ENCODE assay signal across 32 cellular contexts in genomic region chr11:107711861-107712260, GRCh38. TPM values are rescaled to one million over a fixed set of nuclear protein-coding genes. Genes with fewer than 3 reads are reported as not detected.
A peak's percentile ranks its signal among the peaks of the same experiment; 100 is the strongest.
DNase-seq lines count a peak whose midpoint lies in the region; ATAC-seq, FAIRE-seq and TF ChIP-seq lines count a peak whose summit lies in the region.
"Had no signal": no experiment of that assay in that cellular context is flagged by ENCODE, and none has a peak within 500 bp of the region (broad histone marks: within the 10 kb centered on the region; RNA-seq: fewer than 3 reads in every experiment).

SLN (minus strand) TSS chr11:107712056.

- no peaks in the 10 kb centered on the region for H3K9me3 Mint-ChIP-seq in activated CD4-positive, alpha-beta memory T cell treated with anti-CD3 and anti-CD28 coated beads for 36 hours
- H3K9me3 Mint-ChIP-seq: activated naive CD4-positive, alpha-beta T cell treated with anti-CD3 and anti-CD28 coated beads, Interleukin-2, amount 50 U/mL, for 24 hours; activated T-helper 17 cell treated with anti-CD3 and anti-CD28 coated beads, Interleukin-2, amount 50 U/mL, for 72 hours had no signal

- peak in 1 of 2 experiments; percentile 69; a peak in 3 of 6 replicates for ATAC-seq in A549
- ATAC-seq: activated T-helper 17 cell treated with anti-CD3 and anti-CD28 coated beads, Interleukin-2, amount 50 U/mL, for 72 hours had no signal

- H3K4me2 ChIP-seq in A549, result peak within 1 kb of the TSS; percentile 41; the same call in 2 of the 3 replicates
- no peak within 1 kb of the TSS for H3K4me2 ChIP-seq in Karpas-422 (ENCODE audit: low read depth, low read length, poor library complexity, severe bottlenecking)
- H3K4me2 ChIP-seq: BLaER1, KMS-11 had no signal

- TF ChIP-seq RAD21 in A549 (conservative IDR thresholded peaks at IDR 0.05 in 1 of 2, IDR thresholded peaks at IDR 0.05 in 1 of 2), result no peak

- TF ChIP-seq EP300 in A549 (IDR thresholded peaks at IDR 0.05), result no peak

- 0 out of 2 replicates have a peak, but pooled peaks cover 2% of the 10 kb centered on the region for H3K27me3 ChIP-seq in Karpas-422 (ENCODE audit: low read length)
- no peaks in the 10 kb centered on the region for H3K27me3 ChIP-seq in right atrium auricular region
- H3K27me3 ChIP-seq: BLaER1, colonic mucosa, suprapubic skin, vagina had no signal

- intact Hi-C loops in activated CD4-positive, alpha-beta memory T cell treated with anti-CD3 and anti-CD28 coated beads for 36 hours (cut with micrococcal nuclease), result no loop called here

- H3K36me3 ChIP-seq in Karpas-422 (ENCODE audit: insufficient read depth, low read length), result no peaks in the 10 kb centered on the region
- H3K36me3 ChIP-seq in right atrium auricular region, result no peaks in the 10 kb centered on the region
- H3K36me3 ChIP-seq: BLaER1, colonic mucosa, prostate gland, suprapubic skin, vagina had no signal

- CTCF ChIA-PET in A549 (lab: Yijun Ruan, JAX), result interaction anchor here (1.1 to 1.2 kb wide), 2 partner anchors 41 to 60 kb away, joined by 3 read pairs; no protein-coding TSS in a partner anchor
- CTCF ChIA-PET in activated CD4-positive, alpha-beta memory T cell treated with anti-CD3 and anti-CD28 coated beads for 36 hours (lab: Charles Lee), result no interaction called here

- H4K20me1 ChIP-seq in Karpas-422 (ENCODE audit: insufficient read depth, low read depth, low read length), result no peaks in the 10 kb centered on the region
- H4K20me1 ChIP-seq: BLaER1 had no signal

- H3K79me2 ChIP-seq in Karpas-422 (ENCODE audit: low read length), result no peaks in the 10 kb centered on the region

- POLR2A ChIA-PET in A549 (lab: Yijun Ruan, JAX), result no interaction called here
- POLR2A ChIA-PET in activated CD4-positive, alpha-beta memory T cell treated with anti-CD3 and anti-CD28 coated beads for 36 hours (lab: Charles Lee), result no interaction called here

- no peak within 1 kb of the TSS for H3K27ac ChIP-seq in A549
- H3K27ac ChIP-seq in Karpas-422 (ENCODE audit: low read length), result no peak within 1 kb of the TSS
- peak within 1 kb of the TSS; percentile 38 to 79 for H3K27ac ChIP-seq in right atrium auricular region
- H3K27ac ChIP-seq: BLaER1, colonic mucosa, KMS-11, prostate gland, suprapubic skin, vagina had no signal

- no peak within 1 kb of the TSS for H3K4me3 ChIP-seq in A549
- H3K4me3 ChIP-seq in Karpas-422 (ENCODE audit: low read length), result no peak within 1 kb of the TSS
- H3K4me3 ChIP-seq in right atrium auricular region, result peak within 1 kb of the TSS; percentile 36 to 44
- H3K4me3 ChIP-seq: BLaER1, colonic mucosa, prostate gland, smooth muscle cell, suprapubic skin, vagina had no signal

- no peaks in the 10 kb centered on the region for H3K36me3 Mint-ChIP-seq in activated CD4-positive, alpha-beta memory T cell treated with anti-CD3 and anti-CD28 coated beads for 36 hours
- H3K36me3 Mint-ChIP-seq: activated naive CD4-positive, alpha-beta T cell treated with anti-CD3 and anti-CD28 coated beads, Interleukin-2, amount 50 U/mL, for 24 hours; naive B cell had no signal

- no peak within 1 kb of the TSS for H3K9ac ChIP-seq in Karpas-422 (ENCODE audit: low read length)
- H3K9ac ChIP-seq: BLaER1, KMS-11 had no signal

- H3K4me3 Mint-ChIP-seq in activated CD4-positive, alpha-beta memory T cell treated with anti-CD3 and anti-CD28 coated beads for 36 hours, result no peak within 1 kb of the TSS
- H3K4me3 Mint-ChIP-seq: activated naive CD4-positive, alpha-beta T cell treated with anti-CD3 and anti-CD28 coated beads, Interleukin-2, amount 50 U/mL, for 24 hours; activated T-helper 17 cell treated with anti-CD3 and anti-CD28 coated beads, Interleukin-2, amount 50 U/mL, for 72 hours; naive B cell had no signal

- H3K4me1 Mint-ChIP-seq in activated CD4-positive, alpha-beta memory T cell treated with anti-CD3 and anti-CD28 coated beads for 36 hours (ENCODE audit: low read depth), result no peaks in the 10 kb centered on the region
- H3K4me1 Mint-ChIP-seq: activated naive CD4-positive, alpha-beta T cell treated with anti-CD3 and anti-CD28 coated beads, Interleukin-2, amount 50 U/mL, for 24 hours; activated T-helper 17 cell treated with anti-CD3 and anti-CD28 coated beads, Interleukin-2, amount 50 U/mL, for 72 hours; naive B cell had no signal

- H2AFZ ChIP-seq in Karpas-422 (ENCODE audit: low read length), result peak within 1 kb of the TSS; percentile 37; the same call in 1 of the 2 replicates

- DNase-seq in A549 (ENCODE audit: low read depth in 1 of 2, low spot score in 1 of 2) (no peak), Karpas-422 (no peak), right atrium auricular region (ENCODE audit: low spot score) (no peak), renal cortical epithelial cell (ENCODE audit: low read depth) (peak; percentile 43), NCI-H187 (lab: John Stamatoyannopoulos, UW) (no peak)
- DNase-seq in activated CD4-positive, alpha-beta memory T cell treated with anti-CD3 and anti-CD28 coated beads for 36 hours, result no peak
- no peak for DNase-seq in activated CD4-positive, alpha-beta T cell treated with anti-CD3 and anti-CD28 coated beads, Interleukin-2, amount 50 U/mL, for 1 hour
- DNase-seq: activated CD4-positive, alpha-beta T cell treated with anti-CD3 and anti-CD28 coated beads for 1 hour; amniotic stem cell; colonic mucosa; COR-L47; DMS79; effector CD4-positive, alpha-beta T cell; MM.1S; naive B cell; NCI-H2029; NCI-H82; stimulated activated naive CD4-positive, alpha-beta T cell treated with Interleukin-2 at 50 U/mL for 16 hours had no signal

- TF ChIP-seq POLR2A in A549 (IDR thresholded peaks at IDR 0.05; ENCODE audit: low read length), result no peak

- no peak for FAIRE-seq in A549 (lab: Jason Lieb, UNC)
- FAIRE-seq: bronchial epithelial cell, G401.6, RCC 7860 had no signal

- 8% methylated on average over 7 of the region's 7 CpGs for WGBS in A549 (ENCODE audit: missing lambda C conversion rate)

- H3K9me3 ChIP-seq in A549, result no peaks in the 10 kb centered on the region
- no peaks in the 10 kb centered on the region for H3K9me3 ChIP-seq in Karpas-422 (ENCODE audit: low read length)
- no peaks in the 10 kb centered on the region for H3K9me3 ChIP-seq in right atrium auricular region
- H3K9me3 ChIP-seq: BLaER1, colonic mucosa, prostate gland, suprapubic skin, vagina had no signal

- peaks cover 18% of the 10 kb centered on the region for H3K27me3 Mint-ChIP-seq in activated CD4-positive, alpha-beta memory T cell treated with anti-CD3 and anti-CD28 coated beads for 36 hours

- H3K9me2 ChIP-seq in Karpas-422 (replicated peaks; ENCODE audit: insufficient read depth, low read length), result no peaks in the 10 kb centered on the region

- TF ChIP-seq CTCF in A549 (IDR thresholded peaks at IDR 0.05) (no peak), right atrium auricular region (IDR thresholded peaks at IDR 0.05) (no peak)

- no peaks in the 10 kb centered on the region for H3K4me1 ChIP-seq in A549
- H3K4me1 ChIP-seq in Karpas-422 (ENCODE audit: low read length), result no peaks in the 10 kb centered on the region
- peaks cover 0 to 10% of the 10 kb centered on the region in 2 donors for H3K4me1 ChIP-seq in right atrium auricular region
- H3K4me1 ChIP-seq: BLaER1, colonic mucosa, prostate gland, suprapubic skin, vagina had no signal

- no peak within 1 kb of the TSS for H3K27ac Mint-ChIP-seq in activated CD4-positive, alpha-beta memory T cell treated with anti-CD3 and anti-CD28 coated beads for 36 hours
- H3K27ac Mint-ChIP-seq: activated naive CD4-positive, alpha-beta T cell treated with anti-CD3 and anti-CD28 coated beads, Interleukin-2, amount 50 U/mL, for 24 hours; activated T-helper 17 cell treated with anti-CD3 and anti-CD28 coated beads, Interleukin-2, amount 50 U/mL, for 72 hours; naive B cell had no signal

TF ChIP-seq in A549, 52 proteins besides CTCF, POLR2A, EP300 and RAD21 (continues in another document):
- TF ChIP-seq REST (IDR thresholded peaks at IDR 0.05) (no peak), CHD4 (IDR thresholded peaks at IDR 0.05; ENCODE audit: borderline replicate concordance) (no peak), POLR2AphosphoS2 (conservative IDR thresholded peaks at IDR 0.05; ENCODE audit: low read length) (no peak)

RNA-seq across cellular contexts. Expression of gene SLN, which starts in this region (rescaled TPM):
- polyA plus RNA-seq in A549 (2011; rRNA removed) (2.0 and 2.2 TPM in 2 replicates), A549 (2017; fragmentation: RNase III; extraction: RNeasy Plus Mini Kit Qiagen cat#74134 plus additional on column Dnase treatment) (0.72 to 1.3 TPM (median 1.2 TPM) in 3 replicates)
- 1.1 and 1.3 TPM in 2 replicates for polyA plus RNA-seq in A549 (2012; cell fraction: cytosol; rRNA removed)
- polyA plus RNA-seq in A549 (2012; cell fraction: nucleus; rRNA removed), result 0.65 and 1.7 TPM in 2 replicates
- 1.3 and 2.1 TPM in 2 replicates for polyA minus RNA-seq in A549 (2011; rRNA and poly(A)+ RNA removed)
- not detected in 2 replicates for total RNA-seq in Karpas-422 (2014; rRNA removed; shearing (Covaris generic); ENCODE audit: low replicate concordance)
- total RNA-seq in right atrium auricular region (1,000 to 10,000 TPM in 1 of 2 donors, 100 to 1,000 TPM in 1; 767 to 1,160 TPM), renal cortical epithelial cell (2.4 and 12.9 TPM in 2 replicates)
- total RNA-seq in activated CD4-positive, alpha-beta memory T cell treated with anti-CD3 and anti-CD28 coated beads for 36 hours, result not detected
- total RNA-seq: activated T-helper 17 cell treated with anti-CD3 and anti-CD28 coated beads, Interleukin-2, amount 50 U/mL, for 72 hours; bronchial epithelial cell; colonic mucosa; liver; mesenteric fat pad; smooth muscle cell; vagina had no signal
- polyA plus RNA-seq: AG04450, liver had no signal

Comparison
In these comparisons a context has a peak if more than half of its experiments do, and no peak if none do; other contexts are left out.
1. RNA of gene SLN (total RNA-seq): 767 to 1,160 TPM in right atrium auricular region; 2.4 to 12.9 TPM in renal cortical epithelial cell, not detected in Karpas-422 and not detected in activated CD4-positive, alpha-beta memory T cell treated with anti-CD3 and anti-CD28 coated beads for 36 hours; every median in the first group is over 10 times any median in the second.
2. H3K27ac ChIP-seq: peak in right atrium auricular region (2 of 2); none in A549 (0 of 2) and Karpas-422 (single experiment).
3. H3K4me3 ChIP-seq: peak in right atrium auricular region (2 of 2); none in A549 (single experiment) and Karpas-422 (single experiment).